In genomic region chr12:110358417-110359097, GRCh38 we compare ENCODE assay signal across 8 cellular contexts. TPM values are rescaled to one million over a fixed set of nuclear protein-coding genes. Genes with fewer than 3 reads are reported as not detected.
DNase-seq lines count a peak whose midpoint lies in the region; ATAC-seq and TF ChIP-seq lines count a peak whose summit lies in the region.
"Not testable (repeated sequence)": the region's sequence is repeated elsewhere in the genome, so short reads cannot be mapped to it uniquely, and the experiment has no call there.

No MANE protein-coding gene starts in this region.

- not testable (repeated sequence) for H2BK5ac ChIP-seq in mesenchymal stem cell (ENCODE audit: low read depth, low read length, poor library complexity, severe bottlenecking)

- peak; percentile 26 to 32 for TF ChIP-seq CTCF in Caco-2 (IDR thresholded peaks at IDR 0.05; ENCODE audit: insufficient read depth in 1 of 2, low read depth in 1 of 2, low read length in 1 of 2, severe bottlenecking in 1 of 2, unreplicated experiment in 1 of 2)
- peak in 5 of 6 experiments; percentile 11 to 24 (median 16) for TF ChIP-seq CTCF in adrenal gland (IDR thresholded peaks at IDR 0.05)
- peak; percentile 39 for TF ChIP-seq CTCF in fibroblast of mammary gland (conservative IDR thresholded peaks at IDR 0.05; ENCODE audit: control insufficient read depth, insufficient read depth, low read depth, low read length)
- peak; percentile 13 for TF ChIP-seq CTCF in upper lobe of right lung (IDR thresholded peaks at IDR 0.05)

- not testable (repeated sequence) for H3K27ac Mint-ChIP-seq in Caco-2 (ENCODE audit: unreplicated experiment)

- H3K23ac ChIP-seq in mesenchymal stem cell (ENCODE audit: low read length in 2 of 2) = not testable (repeated sequence)

- H3K14ac ChIP-seq in mesenchymal stem cell (ENCODE audit: low read length in 2 of 2) = not testable (repeated sequence)

- not testable (repeated sequence) for H2BK12ac ChIP-seq in mesenchymal stem cell (ENCODE audit: low read length in 2 of 2)

- H4K8ac ChIP-seq in mesenchymal stem cell (ENCODE audit: low read length) = not testable (repeated sequence)

- H3K4me1 Mint-ChIP-seq in Caco-2 (ENCODE audit: low read depth, unreplicated experiment) = not testable (repeated sequence)

- not testable (repeated sequence) for H2BK120ac ChIP-seq in mesenchymal stem cell (ENCODE audit: low read depth, low read length)

- H3K9me3 ChIP-seq in Caco-2; adrenal gland (replicated peaks in 1 of 3); mesenchymal stem cell (ENCODE audit: control insufficient read depth, low read length); upper lobe of right lung: not testable (repeated sequence)

- H3K79me1 ChIP-seq in mesenchymal stem cell (replicated peaks; ENCODE audit: low read length, poor library complexity, severe bottlenecking) = not testable (repeated sequence)

- not testable (repeated sequence) for H3K4me3 Mint-ChIP-seq in Caco-2 (ENCODE audit: unreplicated experiment)

- not testable (repeated sequence) for H3K4me1 ChIP-seq in Caco-2; adrenal gland (replicated peaks in 1 of 2); mesenchymal stem cell (ENCODE audit: control insufficient read depth, insufficient read depth, low read depth, low read length); upper lobe of right lung

- H2BK15ac ChIP-seq in mesenchymal stem cell (ENCODE audit: low read depth, poor library complexity, severe bottlenecking) = not testable (repeated sequence)

- H3K9ac ChIP-seq in mesenchymal stem cell (ENCODE audit: low read length) = not testable (repeated sequence)

- not testable (repeated sequence) for H3K36me3 ChIP-seq in Caco-2 (ENCODE audit: control insufficient read depth, insufficient read depth, low read length); adrenal gland (replicated peaks in 1 of 2); mesenchymal stem cell (ENCODE audit: control insufficient read depth in 1 of 2, insufficient read depth in 2 of 2, low read depth in 1 of 2, low read length in 2 of 2); upper lobe of right lung

- BruUV-seq in Caco-2 (replicated peaks; lab: Mats Ljungman, UMichigan) = not testable (repeated sequence)

- POLR2A ChIA-PET in Caco-2 (lab: Charles Lee); HEK293T (lab: Yijun Ruan, JAX): not testable (repeated sequence)

- TF ChIP-seq POLR2A in adrenal gland (IDR thresholded peaks at IDR 0.05) = not testable (repeated sequence)

- not testable (repeated sequence) for H3K27me3 Mint-ChIP-seq in Caco-2 (ENCODE audit: insufficient read depth, unreplicated experiment)

- not testable (repeated sequence) for H2AK5ac ChIP-seq in mesenchymal stem cell (ENCODE audit: low read length, severe bottlenecking)

- WGBS in adrenal gland, 4 donors = 88 to 90% (median 89%) methylated on average over 8 of the region's 8 CpGs
- 88% methylated on average over 5 of the region's 8 CpGs for WGBS in mesenchymal stem cell

- peak; percentile 13 for ATAC-seq in upper lobe of right lung

- H3K27me3 ChIP-seq in Caco-2 (replicated peaks; ENCODE audit: control insufficient read depth, insufficient read depth, low read length); adrenal gland; mesenchymal stem cell (ENCODE audit: control insufficient read depth in 1 of 2, insufficient read depth in 1 of 2, low read length in 2 of 2); upper lobe of right lung: not testable (repeated sequence)

- not testable (repeated sequence) for H3K27ac ChIP-seq in adrenal gland; mesenchymal stem cell (ENCODE audit: low read length, poor library complexity, severe bottlenecking); upper lobe of right lung

- intact Hi-C loops in Caco-2 (cut with micrococcal nuclease; ENCODE audit: unreplicated experiment); adrenal gland (cut with DNase I); upper lobe of right lung (cut with DNase I): not testable (repeated sequence)

- H3K4me3 ChIP-seq in Caco-2 (ENCODE audit: low read depth, low read length); adrenal gland; fibroblast of mammary gland (ENCODE audit: control insufficient read depth, low read depth, low read length); mesenchymal stem cell (ENCODE audit: insufficient read depth in 1 of 2, low read depth in 1 of 2, low read length in 2 of 2); upper lobe of right lung: not testable (repeated sequence)

- H3K4ac ChIP-seq in mesenchymal stem cell (ENCODE audit: low read depth in 1 of 2, low read length in 2 of 2) = not testable (repeated sequence)

- H3K9me3 Mint-ChIP-seq in Caco-2 (ENCODE audit: unreplicated experiment) = not testable (repeated sequence)

- H4K91ac ChIP-seq in mesenchymal stem cell (ENCODE audit: low read length) = not testable (repeated sequence)

- not testable (repeated sequence) for DNase-seq in Caco-2; adrenal gland; fibroblast of mammary gland (ENCODE audit: low read depth); upper lobe of right lung
- peak; percentile 38 for DNase-seq in HEK293T (ENCODE audit: extremely low spot score)
- peak; percentile 69 for DNase-seq in NCI-H1694 treated with DMSO at 0.1 percent for 48 hours (lab: John Stamatoyannopoulos, UW)
- DNase-seq in RKO (ENCODE audit: low spot score) = peak; percentile 55
- peak; percentile 44 for DNase-seq in mesenchymal stem cell

- CTCF ChIA-PET in Caco-2 (lab: Charles Lee) = interaction anchor here (1.2 kb wide), 1 partner anchor 73 kb away, joined by 7 read pairs; no protein-coding TSS in a partner anchor
- CTCF ChIA-PET in HEK293T (lab: Yijun Ruan, JAX) = interaction anchor here (0.6 kb wide), 2 partner anchors 85 to 193 kb away, joined by 3 to 6 read pairs; no protein-coding TSS in a partner anchor

- H3K18ac ChIP-seq in mesenchymal stem cell (ENCODE audit: low read depth in 1 of 2, low read length in 2 of 2) = not testable (repeated sequence)

- H3K4me2 ChIP-seq in mesenchymal stem cell (ENCODE audit: low read length, poor library complexity, severe bottlenecking) = not testable (repeated sequence)

- not testable (repeated sequence) for H2AFZ ChIP-seq in mesenchymal stem cell (ENCODE audit: low read depth, low read length)

- H3K36me3 Mint-ChIP-seq in Caco-2 (ENCODE audit: insufficient read depth, unreplicated experiment) = not testable (repeated sequence)

TF ChIP-seq in HEK293T, 16 proteins besides CTCF, POLR2A, EP300 and RAD21:
- peak; percentile 53; the same call in 1 of the 2 replicates for TF ChIP-seq ZNF384 (IDR thresholded peaks at IDR 0.05)
TF ChIP-seq in HEK293T: peak in this region for 1; not testable (repeated sequence) for 15.

RNA-seq across cellular contexts. Expression of gene ANAPC7, which starts 45.0 kb away (rescaled TPM):
- 90.4 and 93.8 TPM in 2 replicates for total RNA-seq in Caco-2 (2022)
- total RNA-seq in adrenal gland = 100 to 1,000 TPM in 1 of 8 donors, 10 to 100 TPM in 7; 27.4 to 114 (median 40.3) TPM
- 10 to 100 TPM; 57.8 to 73.4 (median 63.8) TPM for polyA plus RNA-seq in adrenal gland
- 20.3 TPM for polyA plus RNA-seq in mesenchymal stem cell (2013, experiment 1 of 2)
- polyA plus RNA-seq in mesenchymal stem cell (2013, experiment 2 of 2) = 21.0 TPM
- 45.1 TPM for total RNA-seq in upper lobe of right lung
